In the genomic region with DNA sequence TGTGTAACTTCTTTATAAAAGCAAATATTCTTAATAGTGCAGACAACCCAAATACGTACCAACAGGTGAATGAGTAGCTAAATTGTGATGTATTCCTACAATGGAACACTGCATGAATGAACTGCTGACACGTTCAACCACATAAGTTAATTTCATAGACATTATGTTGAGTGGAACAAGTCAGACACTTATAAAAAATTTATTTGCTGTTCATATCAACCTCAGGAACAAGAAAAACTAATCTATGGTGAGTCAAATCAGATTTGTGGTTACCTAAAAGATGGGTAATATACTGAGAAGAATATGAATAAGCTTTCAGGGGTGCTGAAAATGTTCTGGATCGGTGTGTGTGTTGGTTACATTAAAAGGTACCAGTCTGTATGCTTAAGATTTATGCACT, we compare ENCODE assay signal across 21 cellular contexts. TPM values are rescaled to one million over a fixed set of nuclear protein-coding genes. Genes with fewer than 3 reads are reported as not detected.
DNase-seq lines count a peak whose midpoint lies in the region; ATAC-seq, FAIRE-seq and TF ChIP-seq lines count a peak whose summit lies in the region.
"Had no signal": no experiment of that assay in that cellular context is flagged by ENCODE, and none has a peak within 500 bp of the region (broad histone marks: within the 10 kb centered on the region; RNA-seq: fewer than 3 reads in every experiment).

No MANE protein-coding gene starts in this region.

- no peak overlapping the region for H3K27ac Mint-ChIP-seq in activated CD4-positive, alpha-beta T cell treated with anti-CD3 and anti-CD28 coated beads for 36 hours
- peak overlapping the region; percentile 75 for H3K27ac Mint-ChIP-seq in activated T-cell treated with anti-CD3 and anti-CD28 coated beads, Interleukin-2, amount 50 U/mL, for 72 hours
- no peak overlapping the region for H3K27ac Mint-ChIP-seq in activated T-helper 1 cell treated with anti-CD3 and anti-CD28 coated beads, Interleukin-12 subunit alpha, Interleukin-12 subunit beta, Interleukin-2, Interleukin-4 antibody, amounts not matched to agents 30 ng/mL and 10 ng/mL and 1 ng/mL, durations not matched to agents 14 hours and 24 hours and 36 hours
- H3K27ac Mint-ChIP-seq: CD14-positive monocyte; CD4-positive, alpha-beta memory T cell; HFFc6 had no signal

- POLR2A ChIA-PET in activated CD4-positive, alpha-beta T cell treated with anti-CD3 and anti-CD28 coated beads for 36 hours (lab: Charles Lee), result interaction anchor here (0.6 kb wide), 1 partner anchor 273 kb away, joined by 3 read pairs; no protein-coding TSS in a partner anchor

- intact Hi-C loops in activated CD4-positive, alpha-beta T cell treated with anti-CD3 and anti-CD28 coated beads for 36 hours (cut with DNase I, micrococcal nuclease), result no loop called here
- intact Hi-C loops in activated T-helper 1 cell treated with anti-CD3 and anti-CD28 coated beads, Interleukin-12 subunit alpha, Interleukin-12 subunit beta, Interleukin-2, Interleukin-4 antibody, amounts not matched to agents 30 ng/mL and 10 ng/mL and 1 ng/mL, durations not matched to agents 14 hours and 24 hours and 36 hours (cut with micrococcal nuclease), result no loop called here

- peaks cover 3% of the 10 kb centered on the region for H3K4me1 Mint-ChIP-seq in activated CD4-positive, alpha-beta T cell treated with anti-CD3 and anti-CD28 coated beads for 36 hours
- H3K4me1 Mint-ChIP-seq in activated T-cell treated with anti-CD3 and anti-CD28 coated beads, Interleukin-2, amount 50 U/mL, for 72 hours (ENCODE audit: low read depth), result peaks cover 9% of the 10 kb centered on the region
- no peaks in the 10 kb centered on the region for H3K4me1 Mint-ChIP-seq in activated T-helper 1 cell treated with anti-CD3 and anti-CD28 coated beads, Interleukin-12 subunit alpha, Interleukin-12 subunit beta, Interleukin-2, Interleukin-4 antibody, amounts not matched to agents 30 ng/mL and 10 ng/mL and 1 ng/mL, durations not matched to agents 14 hours and 24 hours and 36 hours (ENCODE audit: low read depth)
- H3K4me1 Mint-ChIP-seq: CD14-positive monocyte had no signal

- no peak for TF ChIP-seq POLR2A in H54 (IDR thresholded peaks at IDR 0.05; ENCODE audit: low read depth, low read length)

- FAIRE-seq in H54 (lab: Jason Lieb, UNC) (peak; percentile 82), HTR-8/SVneo (lab: Jason Lieb, UNC) (no peak)
- FAIRE-seq: GM12892, GM18507, HepG2 had no signal

- H3K27me3 Mint-ChIP-seq in activated CD4-positive, alpha-beta T cell treated with anti-CD3 and anti-CD28 coated beads for 36 hours, result no peaks in the 10 kb centered on the region
- no peaks in the 10 kb centered on the region for H3K27me3 Mint-ChIP-seq in activated T-cell treated with anti-CD3 and anti-CD28 coated beads, Interleukin-2, amount 50 U/mL, for 72 hours (ENCODE audit: low read depth)
- H3K27me3 Mint-ChIP-seq in activated T-helper 1 cell treated with anti-CD3 and anti-CD28 coated beads, Interleukin-12 subunit alpha, Interleukin-12 subunit beta, Interleukin-2, Interleukin-4 antibody, amounts not matched to agents 30 ng/mL and 10 ng/mL and 1 ng/mL, durations not matched to agents 14 hours and 24 hours and 36 hours (ENCODE audit: insufficient read depth), result no peaks in the 10 kb centered on the region
- H3K27me3 Mint-ChIP-seq: CD4-positive, alpha-beta memory T cell had no signal

- peak; percentile 77 for ATAC-seq in activated CD4-positive, alpha-beta T cell treated with anti-CD3 and anti-CD28 coated beads for 36 hours
- ATAC-seq in activated T-cell treated with anti-CD3 and anti-CD28 coated beads, Interleukin-2, amount 50 U/mL, for 72 hours (replicated peaks in 1 of 2), result peak; percentile 77 to 92
- ATAC-seq in stimulated activated naive CD8-positive, alpha-beta T cell treated with anti-CD3 and anti-CD28 coated beads, Interleukin-15, Interleukin-2, amounts not matched to agents 100 U/mL and 50 U/mL, for 24 hours, result peak; percentile 46
- ATAC-seq: HCT116, HepG2 had no signal

- peaks cover 9% of the 10 kb centered on the region for H3K36me3 Mint-ChIP-seq in activated CD4-positive, alpha-beta T cell treated with anti-CD3 and anti-CD28 coated beads for 36 hours (ENCODE audit: low read depth)
- peaks cover 1 to 3% of the 10 kb centered on the region in 2 donors for H3K36me3 Mint-ChIP-seq in activated T-cell treated with anti-CD3 and anti-CD28 coated beads, Interleukin-2, amount 50 U/mL, for 72 hours (ENCODE audit: insufficient read depth in 2 of 2)
- H3K36me3 Mint-ChIP-seq in activated T-helper 1 cell treated with anti-CD3 and anti-CD28 coated beads, Interleukin-12 subunit alpha, Interleukin-12 subunit beta, Interleukin-2, Interleukin-4 antibody, amounts not matched to agents 30 ng/mL and 10 ng/mL and 1 ng/mL, durations not matched to agents 14 hours and 24 hours and 36 hours (ENCODE audit: low read depth), result peaks cover 5% of the 10 kb centered on the region

- DNase-seq in activated CD4-positive, alpha-beta T cell treated with anti-CD3 and anti-CD28 coated beads for 36 hours, result no peak
- no peak for DNase-seq in activated CD4-positive, alpha-beta T cell treated with anti-CD3 and anti-CD28 coated beads for 48 hours
- DNase-seq in activated T-cell treated with anti-CD3 and anti-CD28 coated beads, Interleukin-2, amount 50 U/mL, for 72 hours, result no peak
- DNase-seq in activated T-cell treated with anti-CD3 and anti-CD28 coated beads, Interleukin-2, amount 50 U/mL, for 48 hours, result no peak
- DNase-seq in H54 (ENCODE audit: insufficient read length, low spot score), result no peak
- DNase-seq in stimulated activated naive CD8-positive, alpha-beta T cell treated with anti-CD3 and anti-CD28 coated beads, Interleukin-15, Interleukin-2, amounts not matched to agents 100 U/mL and 50 U/mL, for 24 hours, result no peak
- no peak for DNase-seq in activated T-helper 1 cell treated with anti-CD3 and anti-CD28 coated beads, Interleukin-12 subunit alpha, Interleukin-12 subunit beta, Interleukin-2, Interleukin-4 antibody, amounts not matched to agents 30 ng/mL and 10 ng/mL and 1 ng/mL, durations not matched to agents 14 hours and 24 hours and 36 hours (ENCODE audit: low spot score)
- no peak for DNase-seq in HTR-8/SVneo (ENCODE audit: insufficient read length, low spot score)
- DNase-seq: 8988T; CD4-positive, alpha-beta memory T cell; DMS153; DMS79; GDM1; GM23248; H7; HFFc6 had no signal

- CTCF ChIA-PET in activated CD4-positive, alpha-beta T cell treated with anti-CD3 and anti-CD28 coated beads for 36 hours (lab: Charles Lee), result interaction anchor here (0.6 kb wide), 1 partner anchor 194 kb away, joined by 3 read pairs; no protein-coding TSS in a partner anchor

- H3K4me3 Mint-ChIP-seq in activated CD4-positive, alpha-beta T cell treated with anti-CD3 and anti-CD28 coated beads for 36 hours, result no peak overlapping the region
- peak overlapping the region in 1 of 2 donors; percentile 27 for H3K4me3 Mint-ChIP-seq in activated T-cell treated with anti-CD3 and anti-CD28 coated beads, Interleukin-2, amount 50 U/mL, for 72 hours
- no peak overlapping the region for H3K4me3 Mint-ChIP-seq in activated T-helper 1 cell treated with anti-CD3 and anti-CD28 coated beads, Interleukin-12 subunit alpha, Interleukin-12 subunit beta, Interleukin-2, Interleukin-4 antibody, amounts not matched to agents 30 ng/mL and 10 ng/mL and 1 ng/mL, durations not matched to agents 14 hours and 24 hours and 36 hours
- H3K4me3 Mint-ChIP-seq: CD14-positive monocyte, HFFc6 had no signal

- no peaks in the 10 kb centered on the region for H3K9me3 Mint-ChIP-seq in activated CD4-positive, alpha-beta T cell treated with anti-CD3 and anti-CD28 coated beads for 36 hours (ENCODE audit: low read depth)
- H3K9me3 Mint-ChIP-seq in activated T-cell treated with anti-CD3 and anti-CD28 coated beads, Interleukin-2, amount 50 U/mL, for 72 hours, result no peaks in the 10 kb centered on the region
- no peaks in the 10 kb centered on the region for H3K9me3 Mint-ChIP-seq in activated T-helper 1 cell treated with anti-CD3 and anti-CD28 coated beads, Interleukin-12 subunit alpha, Interleukin-12 subunit beta, Interleukin-2, Interleukin-4 antibody, amounts not matched to agents 30 ng/mL and 10 ng/mL and 1 ng/mL, durations not matched to agents 14 hours and 24 hours and 36 hours
- H3K9me3 Mint-ChIP-seq: CD4-positive, alpha-beta memory T cell; HFFc6 had no signal

RNA-seq across cellular contexts. Expression of gene INVS, which starts 35.7 kb away (rescaled TPM):
- total RNA-seq in activated CD4-positive, alpha-beta T cell treated with anti-CD3 and anti-CD28 coated beads for 36 hours, result 10 to 100 TPM; 14.1 to 19.3 TPM
- 10 to 100 TPM; 12.2 to 15.5 TPM for total RNA-seq in activated T-cell treated with anti-CD3 and anti-CD28 coated beads, Interleukin-2, amount 50 U/mL, for 72 hours
- total RNA-seq in activated T-helper 1 cell treated with anti-CD3 and anti-CD28 coated beads, Interleukin-12 subunit alpha, Interleukin-12 subunit beta, Interleukin-2, Interleukin-4 antibody, amounts not matched to agents 30 ng/mL and 10 ng/mL and 1 ng/mL, durations not matched to agents 14 hours and 24 hours and 36 hours, result 16.3 and 17.0 TPM in 2 replicates

RNA-seq across cellular contexts. Expression of gene ERP44, which starts 35.9 kb away (rescaled TPM):
- total RNA-seq in activated CD4-positive, alpha-beta T cell treated with anti-CD3 and anti-CD28 coated beads for 36 hours, result 10 to 100 TPM; 12.0 to 12.4 TPM
- 10 to 100 TPM; 11.5 to 13.2 TPM for total RNA-seq in activated T-cell treated with anti-CD3 and anti-CD28 coated beads, Interleukin-2, amount 50 U/mL, for 72 hours
- total RNA-seq in activated T-helper 1 cell treated with anti-CD3 and anti-CD28 coated beads, Interleukin-12 subunit alpha, Interleukin-12 subunit beta, Interleukin-2, Interleukin-4 antibody, amounts not matched to agents 30 ng/mL and 10 ng/mL and 1 ng/mL, durations not matched to agents 14 hours and 24 hours and 36 hours, result 17.3 and 18.1 TPM in 2 replicates
